ENCODE assay signal across 22 cellular contexts in genomic region chr17:63308272-63308671, GRCh38.
"Had no signal": no experiment of that assay in that cellular context is flagged by ENCODE, and none has a peak within 500 bp of the region (broad histone marks: within the 10 kb centered on the region; RNA-seq: fewer than 3 reads in every experiment).

No MANE protein-coding gene starts in this region.

- H3K27ac ChIP-seq: HL-60, SJCRH30 had no signal

- DNase-seq: Karpas-422; KG1; MG63; NCI-H1092; NCI-H1105 treated with DMSO at 0.1 percent for 48 hours; NCI-H1417 treated with DMSO at 0.1 percent for 48 hours; NCI-H146; NCI-H1694 treated with DMSO at 0.1 percent for 48 hours; NCI-H1930; NCI-H2081; NCI-H2107; NCI-H2227 treated with DMSO at 0.1 percent for 48 hours; NCI-H69; NCI-H774; NK-92 treated with Interleukin-12 subunit alpha and Interleukin-12 subunit beta, amount 100 ng/mL, for 24 hours; SHP77 treated with DMSO at 0.1 percent for 48 hours; SJCRH30; SW 1271; T-cell had no signal

- H3K9me3 ChIP-seq: SJCRH30 had no signal

- H3K36me3 ChIP-seq: MG63, SJCRH30 had no signal

- ATAC-seq: Panc1, Right ventricle myocardium inferior, T-cell had no signal

- H3K4me3 ChIP-seq: MG63, SJCRH30 had no signal

- H3K27me3 ChIP-seq: MG63, SJCRH30 had no signal

- H3K4me1 ChIP-seq: SJCRH30 had no signal
